ENCODE assay signal across 8 cellular contexts in the genomic region with DNA sequence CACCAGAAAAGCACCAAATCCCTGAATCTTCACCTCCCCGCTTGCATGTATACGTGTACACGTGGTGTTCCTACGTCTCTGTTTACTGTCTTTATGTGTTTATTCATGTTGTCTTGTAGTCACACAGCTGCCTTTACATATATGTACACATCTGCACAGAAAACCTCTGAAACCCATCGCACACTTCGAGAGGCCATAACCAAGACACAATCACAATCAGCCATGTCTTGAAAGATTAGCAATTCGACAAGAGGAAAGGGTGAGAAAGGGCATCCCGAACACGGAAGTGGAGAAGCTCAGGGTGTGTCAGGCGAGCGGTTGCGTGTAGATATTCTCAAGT.
A peak's percentile ranks its signal among the peaks of the same experiment; 100 is the strongest.
DNase-seq lines count a peak whose midpoint lies in the region; ATAC-seq and TF ChIP-seq lines count a peak whose summit lies in the region.

No MANE protein-coding gene starts in this region.

- H3K9me2 ChIP-seq in SK-N-SH = no peaks in the 10 kb centered on the region
- no peaks in the 10 kb centered on the region for H3K9me2 ChIP-seq in Karpas-422 (replicated peaks; ENCODE audit: insufficient read depth, low read length)

- TF ChIP-seq RAD21 in SK-N-SH (IDR thresholded peaks at IDR 0.05; ENCODE audit: low read length) = no peak

- CTCF ChIA-PET in activated CD4-positive, alpha-beta T cell treated with anti-CD3 and anti-CD28 coated beads, Interleukin-2, amount 10 ng/mL, durations not matched to agents 7 days and 5 days (lab: Charles Lee) = interaction anchor here (0.5 to 5.4 kb wide), 26 partner anchors 8 to 289 kb away, joined by 3 to 57 read pairs (median 5); partner anchors contain the start of gene PPP1CB
- CTCF ChIA-PET in SK-N-SH (lab: Yijun Ruan, JAX) = interaction anchor here (0.6 to 7.1 kb wide), 73 partner anchors 9 to 889 kb away, joined by 3 to 109 read pairs (median 6); partner anchors contain the start of genes PPP1CB and TRMT61B

- WGBS in SK-N-SH (ENCODE audit: low lambda C conversion rate) = 50% methylated on average over 12 of the region's 12 CpGs
- 40 to 53% methylated on average over 4 to 12 of the region's 12 CpGs for WGBS in gastroesophageal sphincter (ENCODE audit: low coverage in 1 of 2), 2 donors
- 31 to 33% methylated on average over 12 of the region's 12 CpGs for WGBS in lower leg skin, 2 donors

- no peaks in the 10 kb centered on the region for H3K9me3 Mint-ChIP-seq in activated CD4-positive, alpha-beta T cell treated with anti-CD3 and anti-CD28 coated beads, Interleukin-2, amount 10 ng/mL, durations not matched to agents 7 days and 5 days

- POLR2A ChIA-PET in activated CD4-positive, alpha-beta T cell treated with anti-CD3 and anti-CD28 coated beads, Interleukin-2, amount 10 ng/mL, durations not matched to agents 7 days and 5 days (lab: Charles Lee) = interaction anchor here (1.6 kb wide), 1 partner anchor 158 kb away, joined by 12 read pairs; the partner anchor contains the start of gene PPP1CB
- POLR2A ChIA-PET in SK-N-SH (lab: Yijun Ruan, JAX) = interaction anchor here (0.7 to 3.9 kb wide), 6 partner anchors 10 to 159 kb away, joined by 3 to 21 read pairs (median 4); partner anchors contain the start of gene PPP1CB

- no peaks in the 10 kb centered on the region for H4K20me1 ChIP-seq in SK-N-SH (ENCODE audit: insufficient read depth)
- no peaks in the 10 kb centered on the region for H4K20me1 ChIP-seq in Karpas-422 (ENCODE audit: insufficient read depth, low read depth, low read length)

- no peak for ATAC-seq in gastroesophageal sphincter

- no peaks in the 10 kb centered on the region for H3K27me3 Mint-ChIP-seq in activated CD4-positive, alpha-beta T cell treated with anti-CD3 and anti-CD28 coated beads, Interleukin-2, amount 10 ng/mL, durations not matched to agents 7 days and 5 days

- TF ChIP-seq CTCF in SK-N-SH (IDR thresholded peaks at IDR 0.05) = no peak
- TF ChIP-seq CTCF in gastroesophageal sphincter (IDR thresholded peaks at IDR 0.05) = no peak
- no peak for TF ChIP-seq CTCF in lower leg skin (IDR thresholded peaks at IDR 0.05)

- no peaks in the 10 kb centered on the region for H3K9me3 ChIP-seq in SK-N-SH
- no peaks in the 10 kb centered on the region for H3K9me3 ChIP-seq in gastroesophageal sphincter
- no peaks in the 10 kb centered on the region for H3K9me3 ChIP-seq in subcutaneous abdominal adipose tissue (ENCODE audit: control insufficient read depth in 5 of 5, low read length in 5 of 5)
- no peaks in the 10 kb centered on the region for H3K9me3 ChIP-seq in Karpas-422 (ENCODE audit: low read length)

- H3K4me3 Mint-ChIP-seq in activated CD4-positive, alpha-beta T cell treated with anti-CD3 and anti-CD28 coated beads, Interleukin-2, amount 10 ng/mL, durations not matched to agents 7 days and 5 days = peak overlapping the region; percentile 35

- peak overlapping the region; percentile 80 for H3K27ac Mint-ChIP-seq in activated CD4-positive, alpha-beta T cell treated with anti-CD3 and anti-CD28 coated beads, Interleukin-2, amount 10 ng/mL, durations not matched to agents 7 days and 5 days

- H3K4me2 ChIP-seq in SK-N-SH = no peak overlapping the region
- H3K4me2 ChIP-seq in Karpas-422 (ENCODE audit: low read depth, low read length, poor library complexity, severe bottlenecking) = no peak overlapping the region

- H3F3A ChIP-seq in SK-N-SH (replicated peaks; ENCODE audit: insufficient read depth) = peaks cover 8% of the 10 kb centered on the region

- H2AFZ ChIP-seq in SK-N-SH (ENCODE audit: low read depth) (peak overlapping the region; percentile 58; the same call in 1 of the 2 replicates), Karpas-422 (ENCODE audit: low read length) (no peak overlapping the region)

- DNase-seq in activated CD4-positive, alpha-beta T cell treated with anti-CD3 and anti-CD28 coated beads, Interleukin-2, amount 10 ng/mL, durations not matched to agents 7 days and 5 days = no peak
- no peak for DNase-seq in activated CD4-positive, alpha-beta T cell treated with anti-CD3 and anti-CD28 coated beads for 4 hours
- DNase-seq in SK-N-SH = no peak
- DNase-seq in lower leg skin (ENCODE audit: low spot score in 2 of 2) = no peak
- DNase-seq in activated CD4-positive, CD25-positive, alpha-beta regulatory T cell (lab: John Stamatoyannopoulos, UW) = no peak
- DNase-seq in Karpas-422 = no peak

- TF ChIP-seq EP300 in SK-N-SH (IDR thresholded peaks at IDR 0.05; ENCODE audit: borderline replicate concordance in 1 of 2, low read depth in 1 of 2, low read length in 1 of 2) (no peak), gastroesophageal sphincter (IDR thresholded peaks at IDR 0.05) (no peak)

- H3K4me1 Mint-ChIP-seq in activated CD4-positive, alpha-beta T cell treated with anti-CD3 and anti-CD28 coated beads, Interleukin-2, amount 10 ng/mL, durations not matched to agents 7 days and 5 days = peaks cover 37% of the 10 kb centered on the region

- no peaks in the 10 kb centered on the region for H3K27me3 ChIP-seq in SK-N-SH (ENCODE audit: insufficient read depth)
- no peaks in the 10 kb centered on the region for H3K27me3 ChIP-seq in gastroesophageal sphincter
- peaks cover 0 to 5% (median 0%) of the 10 kb centered on the region in 5 donors for H3K27me3 ChIP-seq in subcutaneous abdominal adipose tissue (ENCODE audit: control insufficient read depth in 5 of 5, insufficient read depth in 4 of 5, low read length in 5 of 5)
- no peaks in the 10 kb centered on the region for H3K27me3 ChIP-seq in Karpas-422 (ENCODE audit: low read length)

- H3K27ac ChIP-seq in SK-N-SH (ENCODE audit: low read depth in 2 of 2, low read length in 1 of 2) (no peak overlapping the region), gastroesophageal sphincter (peak overlapping the region; percentile 90 to 94 (median 90)), subcutaneous abdominal adipose tissue (ENCODE audit: low read depth, low read length) (no peak overlapping the region), Karpas-422 (ENCODE audit: low read length) (no peak overlapping the region)

- TF ChIP-seq POLR2A in gastroesophageal sphincter (IDR thresholded peaks at IDR 0.05) (no peak), lower leg skin (IDR thresholded peaks at IDR 0.05) (no peak)

- H3K79me2 ChIP-seq in SK-N-SH (ENCODE audit: insufficient read depth) (no peaks in the 10 kb centered on the region), Karpas-422 (ENCODE audit: low read length) (no peaks in the 10 kb centered on the region)

- H3K4me3 ChIP-seq in SK-N-SH (ENCODE audit: low read depth in 2 of 2, low read length in 1 of 2) (no peak overlapping the region; a peak in 1 of 4 replicates), gastroesophageal sphincter (peak overlapping the region in 1 of 2 donors; percentile 13), subcutaneous abdominal adipose tissue (ENCODE audit: low read depth in 1 of 5, low read length in 5 of 5) (peak overlapping the region in 4 of 5 donors; percentile 14 to 48 (median 28)), lower leg skin (ENCODE audit: low read depth, poor library complexity, severe bottlenecking) (no peak overlapping the region), Karpas-422 (ENCODE audit: low read length) (no peak overlapping the region)

- H3K9ac ChIP-seq in SK-N-SH (no peak overlapping the region), subcutaneous abdominal adipose tissue (ENCODE audit: low read length in 5 of 5) (no peak overlapping the region), Karpas-422 (ENCODE audit: low read length) (no peak overlapping the region)

- intact Hi-C loops in lower leg skin (cut with DNase I; ENCODE audit: low total_unique reads) = loop anchor here (10.0 kb wide), 1 partner anchor 161 kb away; the partner anchor contains the start of gene PPP1CB

- H3K36me3 ChIP-seq in SK-N-SH (replicated peaks in 1 of 2; ENCODE audit: control insufficient read depth in 1 of 2, insufficient read depth in 2 of 2, low read length in 1 of 2) = no peaks in the 10 kb centered on the region
- no peaks in the 10 kb centered on the region for H3K36me3 ChIP-seq in gastroesophageal sphincter
- H3K36me3 ChIP-seq in subcutaneous abdominal adipose tissue (ENCODE audit: control insufficient read depth in 5 of 5, insufficient read depth in 5 of 5, low read length in 5 of 5) = no peaks in the 10 kb centered on the region
- no peaks in the 10 kb centered on the region for H3K36me3 ChIP-seq in Karpas-422 (ENCODE audit: insufficient read depth, low read length)

- H3K4me1 ChIP-seq in SK-N-SH (ENCODE audit: control insufficient read depth in 1 of 2, insufficient read depth in 2 of 2, low read depth in 1 of 2, low read length in 1 of 2) (peaks cover 4 to 8% of the 10 kb centered on the region in 2 experiments; a peak in 2 of 4 replicates), gastroesophageal sphincter (peaks cover 6 to 57% (median 15%) of the 10 kb centered on the region in 3 donors), subcutaneous abdominal adipose tissue (ENCODE audit: control insufficient read depth in 5 of 5, insufficient read depth in 5 of 5, low read length in 5 of 5) (peaks cover 0 to 12% (median 9%) of the 10 kb centered on the region in 5 donors), Karpas-422 (ENCODE audit: low read length) (no peaks in the 10 kb centered on the region)

- peaks cover 3% of the 10 kb centered on the region for H3K36me3 Mint-ChIP-seq in activated CD4-positive, alpha-beta T cell treated with anti-CD3 and anti-CD28 coated beads, Interleukin-2, amount 10 ng/mL, durations not matched to agents 7 days and 5 days (ENCODE audit: low read depth)

TF ChIP-seq in SK-N-SH, 30 proteins besides CTCF, POLR2A, EP300 and RAD21 (continues in another document):
- TF ChIP-seq ZBTB33 (IDR thresholded peaks at IDR 0.05; ENCODE audit: borderline replicate concordance, low read depth) (no peak), GATA2 (CRISPR knock-in tag; IDR thresholded peaks at IDR 0.05) (no peak), POLR2AphosphoS5 (IDR thresholded peaks at IDR 0.05; ENCODE audit: low read depth, low read length) (no peak), YY1 (IDR thresholded peaks at IDR 0.05; ENCODE audit: low read depth) (no peak), ELF1 (IDR thresholded peaks at IDR 0.05) (no peak), TAF1 (IDR thresholded peaks at IDR 0.05; ENCODE audit: borderline replicate concordance, low read depth, low read length) (no peak)

Comparison
In these comparisons a context has a peak if more than half of its experiments do, and no peak if none do; other contexts are left out.
1. H3K27ac ChIP-seq: peak in gastroesophageal sphincter (4 of 4); none in SK-N-SH (0 of 2), subcutaneous abdominal adipose tissue (single experiment) and Karpas-422 (single experiment).
2. H3K4me3 ChIP-seq: peak in subcutaneous abdominal adipose tissue (4 of 5); none in SK-N-SH (0 of 2), lower leg skin (single experiment) and Karpas-422 (single experiment).